1 cellular context compared by ENCODE assay signal in genomic region chr20:1414982-1415381, GRCh38.
TF ChIP-seq lines count a peak whose summit lies in the region.

No MANE protein-coding gene starts in this region.

TF ChIP-seq in A549, 52 proteins besides CTCF, POLR2A, EP300 and RAD21 (continued from another document):
- TF ChIP-seq, protein P1, sequence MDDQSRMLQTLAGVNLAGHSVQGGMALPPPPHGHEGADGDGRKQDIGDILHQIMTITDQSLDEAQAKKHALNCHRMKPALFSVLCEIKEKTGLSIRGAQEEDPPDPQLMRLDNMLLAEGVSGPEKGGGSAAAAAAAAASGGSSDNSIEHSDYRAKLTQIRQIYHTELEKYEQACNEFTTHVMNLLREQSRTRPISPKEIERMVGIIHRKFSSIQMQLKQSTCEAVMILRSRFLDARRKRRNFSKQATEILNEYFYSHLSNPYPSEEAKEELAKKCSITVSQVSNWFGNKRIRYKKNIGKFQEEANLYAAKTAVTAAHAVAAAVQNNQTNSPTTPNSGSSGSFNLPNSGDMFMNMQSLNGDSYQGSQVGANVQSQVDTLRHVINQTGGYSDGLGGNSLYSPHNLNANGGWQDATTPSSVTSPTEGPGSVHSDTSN (IDR thresholded peaks at IDR 0.05) = no peak
- TF ChIP-seq MYC (IDR thresholded peaks at IDR 0.05; ENCODE audit: borderline replicate concordance, low read length) (no peak), NR3C1 (IDR thresholded peaks at IDR 0.05) (no peak), FOXS1 (CRISPR knock-in tag; IDR thresholded peaks at IDR 0.05) (no peak), RNF2 (IDR thresholded peaks at IDR 0.05; ENCODE audit: borderline replicate concordance, low read depth) (no peak), MAFK (IDR thresholded peaks at IDR 0.05; ENCODE audit: partially characterized antibody) (no peak), EHF (CRISPR knock-in tag; IDR thresholded peaks at IDR 0.05) (no peak), HOXB5 (CRISPR knock-in tag; IDR thresholded peaks at IDR 0.05) (no peak)
- TF ChIP-seq, protein P2, sequence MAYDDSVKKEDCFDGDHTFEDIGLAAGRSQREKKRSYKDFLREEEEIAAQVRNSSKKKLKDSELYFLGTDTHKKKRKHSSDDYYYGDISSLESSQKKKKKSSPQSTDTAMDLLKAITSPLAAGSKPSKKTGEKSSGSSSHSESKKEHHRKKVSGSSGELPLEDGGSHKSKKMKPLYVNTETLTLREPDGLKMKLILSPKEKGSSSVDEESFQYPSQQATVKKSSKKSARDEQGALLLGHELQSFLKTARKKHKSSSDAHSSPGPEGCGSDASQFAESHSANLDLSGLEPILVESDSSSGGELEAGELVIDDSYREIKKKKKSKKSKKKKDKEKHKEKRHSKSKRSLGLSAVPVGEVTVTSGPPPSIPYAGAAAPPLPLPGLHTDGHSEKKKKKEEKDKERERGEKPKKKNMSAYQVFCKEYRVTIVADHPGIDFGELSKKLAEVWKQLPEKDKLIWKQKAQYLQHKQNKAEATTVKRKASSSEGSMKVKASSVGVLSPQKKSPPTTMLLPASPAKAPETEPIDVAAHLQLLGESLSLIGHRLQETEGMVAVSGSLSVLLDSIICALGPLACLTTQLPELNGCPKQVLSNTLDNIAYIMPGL (CRISPR knock-in tag; IDR thresholded peaks at IDR 0.05; ENCODE audit: borderline replicate concordance) = no peak
